In genomic region chr3:20340324-20340928, GRCh38 we compare ENCODE assay signal across 8 cellular contexts.
DNase-seq lines count a peak whose midpoint lies in the region; ATAC-seq, FAIRE-seq and TF ChIP-seq lines count a peak whose summit lies in the region.

No MANE protein-coding gene starts in this region.

- H3K36me3 Mint-ChIP-seq in WTC11 = no peaks in the 10 kb centered on the region; the same call in 1 of the 2 replicates

- H3K9me3 ChIP-seq in kidney (ENCODE audit: control insufficient read depth in 1 of 2, low read length in 2 of 2) = no peaks in the 10 kb centered on the region

- TF ChIP-seq CTCF in AG04449 (IDR thresholded peaks at IDR 0.05; ENCODE audit: insufficient read depth, low read length, missing control alignments) = peak; percentile 86
- peak; percentile 90 for TF ChIP-seq CTCF in WTC11 (IDR thresholded peaks at IDR 0.05)
- peak; percentile 92 for TF ChIP-seq CTCF in kidney (IDR thresholded peaks at IDR 0.05; ENCODE audit: borderline replicate concordance, extremely low read depth, insufficient read depth)

- H3K4me1 ChIP-seq in kidney (ENCODE audit: control insufficient read depth in 1 of 2, insufficient read depth in 1 of 2, low read depth in 1 of 2, low read length in 2 of 2) = no peaks in the 10 kb centered on the region

- peaks cover 55% of the 10 kb centered on the region for H3K4me1 Mint-ChIP-seq in WTC11

- ATAC-seq in GM18858 (IDR thresholded peaks at IDR 0.05; ENCODE audit: unreplicated experiment) (peak; percentile 79), HG03045 (IDR thresholded peaks at IDR 0.05; ENCODE audit: unreplicated experiment) (peak; percentile 80), WTC11 (peak; percentile 75)

- no peak overlapping the region for H3K9ac ChIP-seq in kidney (ENCODE audit: low read length in 2 of 2)

- peak; percentile 24 for DNase-seq in AG04449 (ENCODE audit: low read depth, low spot score)
- DNase-seq in NCI-H2107 (lab: John Stamatoyannopoulos, UW) = peak; percentile 15
- peak; percentile 76 for DNase-seq in WTC11 (ENCODE audit: low spot score)
- DNase-seq in central memory CD4-positive, alpha-beta T cell = peak; percentile 22
- no peak for DNase-seq in kidney
- DNase-seq in stimulated activated CD4-positive, alpha-beta T cell treated with anti-CD3 and anti-CD28 coated beads, Interleukin-2, amount 100 ng/mL, for 24 hours = peak; percentile 67 to 69

- H3K27ac ChIP-seq in kidney (ENCODE audit: low read depth in 2 of 2, low read length in 2 of 2) = no peak overlapping the region

- no peak overlapping the region for H3K4me3 ChIP-seq in AG04449 (ENCODE audit: low read depth, low read length)
- no peak overlapping the region for H3K4me3 ChIP-seq in kidney (ENCODE audit: low read length in 2 of 2)

- H3K4me3 Mint-ChIP-seq in WTC11 = 0 out of 2 replicates have a peak overlapping the region, but pooled peaks have one; percentile 0

- no peaks in the 10 kb centered on the region for H3K36me3 ChIP-seq in kidney (ENCODE audit: control insufficient read depth in 1 of 2, insufficient read depth in 2 of 2, low read length in 2 of 2)

- FAIRE-seq in kidney (lab: Jason Lieb, UNC) = peak; percentile 39

- no peaks in the 10 kb centered on the region for H3K27me3 Mint-ChIP-seq in WTC11 (ENCODE audit: low read depth)

- peaks cover 9% of the 10 kb centered on the region for H3K9me3 Mint-ChIP-seq in WTC11

- CTCF ChIA-PET in AG04449 (lab: Yijun Ruan, JAX) (interaction anchor here (0.6 to 3.6 kb wide), 7 partner anchors 10 to 1782 kb away, joined by 3 to 27 read pairs (median 4); no protein-coding TSS in a partner anchor), WTC11 (lab: Charles Lee) (no interaction called here)

- intact Hi-C loops in kidney (cut with DNase I) = no loop called here

- POLR2A ChIA-PET in AG04449 (lab: Yijun Ruan, JAX) (no interaction called here), WTC11 (lab: Charles Lee) (no interaction called here)

- peak overlapping the region; percentile 5 for H3K27ac Mint-ChIP-seq in WTC11

TF ChIP-seq in WTC11, 78 proteins besides CTCF, POLR2A, EP300 and RAD21:
- TF ChIP-seq ARID4B (CRISPR knock-in tag; IDR thresholded peaks at IDR 0.05; ENCODE audit: borderline replicate concordance) (no peak), ZNF138 (CRISPR knock-in tag; conservative IDR thresholded peaks at IDR 0.05) (no peak)
